In genomic region chr12:23585156-23585781, GRCh38 we compare ENCODE assay signal across 30 cellular contexts.
"Had no signal": no experiment of that assay in that cellular context is flagged by ENCODE, and none has a peak within 500 bp of the region (broad histone marks: within the 10 kb centered on the region; RNA-seq: fewer than 3 reads in every experiment).

No MANE protein-coding gene starts in this region.

- H3K4me1 ChIP-seq: adrenal gland, body of pancreas, lower lobe of right lung, prostate gland, testis had no signal

- H3K4me3 ChIP-seq: adrenal gland, body of pancreas, lower lobe of right lung, mucosa of descending colon, ovary, prostate gland, skin epidermis, testis had no signal

- H3K9me3 ChIP-seq: adrenal gland, body of pancreas, lower lobe of right lung, mucosa of descending colon, ovary, prostate gland, testis had no signal

- H3K36me3 ChIP-seq: adrenal gland, lower lobe of right lung, ovary, prostate gland had no signal

- H3K4me3 Mint-ChIP-seq: activated CD4-positive, alpha-beta T cell treated with anti-CD3 and anti-CD28 coated beads for 36 hours; activated naive CD4-positive, alpha-beta T cell treated with anti-CD3 and anti-CD28 coated beads for 36 hours; activated naive CD8-positive, alpha-beta T cell treated with anti-CD3 and anti-CD28 coated beads for 36 hours; immature natural killer cell; natural killer cell treated with Interleukin-12 subunit alpha and Interleukin-12 subunit beta and Interleukin-15 and Interleukin-18, amount 100 ng/mL, for 72 hours; T-helper 2 cell treated with Interferon-gamma antibody and Interleukin-4, amounts not matched to agents 5 μg/mL and 100 μg/mL, for 36 hours had no signal

- H3K27ac Mint-ChIP-seq: activated CD4-positive, alpha-beta T cell treated with anti-CD3 and anti-CD28 coated beads for 36 hours; activated naive CD4-positive, alpha-beta T cell treated with anti-CD3 and anti-CD28 coated beads for 36 hours; activated naive CD8-positive, alpha-beta T cell treated with anti-CD3 and anti-CD28 coated beads for 36 hours; immature natural killer cell; natural killer cell treated with Interleukin-12 subunit alpha and Interleukin-12 subunit beta and Interleukin-15 and Interleukin-18, amount 100 ng/mL, for 72 hours; T-helper 2 cell treated with Interferon-gamma antibody and Interleukin-4, amounts not matched to agents 5 μg/mL and 100 μg/mL, for 36 hours had no signal

- H3K36me3 Mint-ChIP-seq: activated naive CD8-positive, alpha-beta T cell treated with anti-CD3 and anti-CD28 coated beads for 36 hours; immature natural killer cell; natural killer cell treated with Interleukin-12 subunit alpha and Interleukin-12 subunit beta and Interleukin-15 and Interleukin-18, amount 100 ng/mL, for 72 hours had no signal

- ATAC-seq: activated CD4-positive, alpha-beta T cell treated with anti-CD3 and anti-CD28 coated beads for 36 hours; body of pancreas; left colon; lower lobe of right lung; mucosa of descending colon; natural killer cell treated with Interleukin-12 subunit alpha and Interleukin-12 subunit beta and Interleukin-15 and Interleukin-18, amount 100 ng/mL, for 72 hours; sciatic nerve; stimulated activated naive CD8-positive, alpha-beta T cell treated with anti-CD3 and anti-CD28 coated beads, Interleukin-15, Interleukin-2, amounts not matched to agents 100 U/mL and 50 U/mL, for 24 hours had no signal

- H3K27me3 ChIP-seq: adrenal gland, body of pancreas, ovary, testis had no signal

- H3K27ac ChIP-seq: adrenal gland, body of pancreas, lower lobe of right lung, ovary, prostate gland, skin epidermis, testis had no signal

- DNase-seq: activated CD4-positive, alpha-beta T cell treated with anti-CD3 and anti-CD28 coated beads for 36 hours; activated CD4-positive, alpha-beta T cell treated with anti-CD3 and anti-CD28 coated beads, Interleukin-2, amount 50 U/mL, for 48 hours; activated CD4-positive, CD25-positive, alpha-beta regulatory T cell; activated CD8-positive, alpha-beta memory T cell treated with anti-CD3 and anti-CD28 coated beads for 24 hours; activated effector memory CD4-positive, alpha-beta T cell treated with Interleukin-2 at 50 U/mL for 16 hours; activated naive CD4-positive, alpha-beta T cell treated with anti-CD3 and anti-CD28 coated beads for 36 hours; activated naive CD8-positive, alpha-beta T cell treated with anti-CD3 and anti-CD28 coated beads for 36 hours; adrenal gland; aorta; body of pancreas; dermis blood vessel endothelial cell; effector CD4-positive, alpha-beta T cell; immature natural killer cell; kidney; left colon; lower lobe of right lung; mucosa of descending colon; ovary; retina; stimulated activated CD4-positive, alpha-beta T cell treated with anti-CD3 and anti-CD28 coated beads, Interleukin-12 subunit alpha, Interleukin-12 subunit beta, amount 100 ng/mL, for 4 hours; stimulated activated CD4-positive, alpha-beta T cell treated with anti-CD3 and anti-CD28 coated beads, Interleukin-4, amount 100 ng/mL, for 1 hour; stimulated activated naive CD8-positive, alpha-beta T cell treated with anti-CD3 and anti-CD28 coated beads, Interleukin-15, Interleukin-2, amounts not matched to agents 100 U/mL and 50 U/mL, for 24 hours; T-helper 1 cell; trophoblast cell had no signal

- H3K4me1 Mint-ChIP-seq: activated CD4-positive, alpha-beta T cell treated with anti-CD3 and anti-CD28 coated beads for 36 hours; activated naive CD8-positive, alpha-beta T cell treated with anti-CD3 and anti-CD28 coated beads for 36 hours; immature natural killer cell had no signal

- H3K27me3 Mint-ChIP-seq: activated CD4-positive, alpha-beta T cell treated with anti-CD3 and anti-CD28 coated beads for 36 hours; activated naive CD8-positive, alpha-beta T cell treated with anti-CD3 and anti-CD28 coated beads for 36 hours; natural killer cell treated with Interleukin-12 subunit alpha and Interleukin-12 subunit beta and Interleukin-15 and Interleukin-18, amount 100 ng/mL, for 72 hours had no signal
